ENCODE assay signal across 9 cellular contexts in the genomic region with DNA sequence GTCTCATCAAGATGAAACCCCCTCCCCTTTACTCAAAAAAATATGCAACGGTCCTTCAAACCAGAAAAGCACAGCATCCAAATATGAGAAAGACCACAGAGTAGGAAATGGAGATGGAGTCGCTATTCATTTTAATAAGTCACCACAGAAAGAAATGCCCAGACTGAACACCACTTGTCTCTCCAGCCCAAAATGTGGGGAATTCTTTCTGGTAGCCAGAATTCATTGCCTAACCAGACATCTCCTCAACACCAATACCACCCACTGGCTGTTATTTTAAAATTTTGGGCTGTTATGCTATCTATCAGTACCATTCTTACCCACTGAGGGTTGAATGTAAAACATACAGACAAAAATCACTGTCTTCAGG.
DNase-seq lines count a peak whose midpoint lies in the region; ATAC-seq, FAIRE-seq and TF ChIP-seq lines count a peak whose summit lies in the region.
"Had no signal": no experiment of that assay in that cellular context is flagged by ENCODE, and none has a peak within 500 bp of the region (broad histone marks: within the 10 kb centered on the region; RNA-seq: fewer than 3 reads in every experiment).

No MANE protein-coding gene starts in this region.

- ATAC-seq in heart left ventricle (no peak), Right ventricle myocardium inferior (no peak), GM12878 (no peak)

- RAD21 ChIA-PET in GM12878 (lab: Charles Lee; ENCODE audit: unreplicated experiment) = interaction anchor here (0.7 to 17.7 kb wide), 44 partner anchors 10 to 643 kb away, joined by 3 to 339 read pairs (median 7); partner anchors contain the start of genes HSDL2, INIP and UGCG

- TF ChIP-seq POLR2A in heart left ventricle (IDR thresholded peaks at IDR 0.05) (no peak), GM12878 (IDR thresholded peaks at IDR 0.05; ENCODE audit: low read depth, low read length) (no peak), uterus (IDR thresholded peaks at IDR 0.05) (no peak), H54 (IDR thresholded peaks at IDR 0.05; ENCODE audit: low read depth, low read length) (no peak)

- H3K4me2 ChIP-seq in GM12878 (ENCODE audit: control insufficient read depth, insufficient read depth) = 0 out of 2 replicates have a peak overlapping the region, but pooled peaks have one; percentile 13

- H3K27me3 ChIP-seq in heart left ventricle (no peaks in the 10 kb centered on the region), GM12878 (replicated peaks in 1 of 2; ENCODE audit: control insufficient read depth in 2 of 2, insufficient read depth in 2 of 2, low read length in 1 of 2) (no peaks in the 10 kb centered on the region), muscle layer of duodenum (ENCODE audit: low read depth, low read length) (no peaks in the 10 kb centered on the region), uterus (no peaks in the 10 kb centered on the region)
- H3K27me3 ChIP-seq: BE2C had no signal

- H3K36me3 ChIP-seq in heart left ventricle (peaks cover 0 to 4% (median 0%) of the 10 kb centered on the region in 9 donors), GM12878 (ENCODE audit: control insufficient read depth in 2 of 2, insufficient read depth in 2 of 2, low read length in 1 of 2) (no peaks in the 10 kb centered on the region), muscle layer of duodenum (ENCODE audit: control insufficient read depth in 1 of 2, insufficient read depth in 2 of 2, low read length in 2 of 2) (no peaks in the 10 kb centered on the region), uterus (no peaks in the 10 kb centered on the region)

- H3K4me1 ChIP-seq in heart left ventricle (peaks cover 0 to 80% (median 15%) of the 10 kb centered on the region in 12 donors), GM12878 (ENCODE audit: control insufficient read depth, insufficient read depth, low read length) (peaks cover 62% of the 10 kb centered on the region), muscle layer of duodenum (ENCODE audit: control insufficient read depth in 1 of 2, insufficient read depth in 2 of 2, low read length in 2 of 2) (no peaks in the 10 kb centered on the region), uterus (peaks cover 0 to 3% of the 10 kb centered on the region in 2 donors)
- H3K4me1 ChIP-seq: BE2C had no signal

- H3K9me3 ChIP-seq in heart left ventricle (no peaks in the 10 kb centered on the region), GM12878 (replicated peaks; ENCODE audit: control insufficient read depth, insufficient read depth, low read length) (no peaks in the 10 kb centered on the region), muscle layer of duodenum (ENCODE audit: control insufficient read depth in 1 of 2, low read length in 2 of 2) (no peaks in the 10 kb centered on the region), uterus (no peaks in the 10 kb centered on the region)
- H3K9me3 ChIP-seq: BE2C had no signal

- no peak for DNase-seq in heart left ventricle
- no peak for DNase-seq in Right ventricle myocardium inferior (ENCODE audit: missing footprints)
- DNase-seq in GM12878 (ENCODE audit: low read depth, low spot score) = no peak
- DNase-seq in uterus = no peak
- DNase-seq in H54 (ENCODE audit: insufficient read length, low spot score) = no peak
- DNase-seq in foreskin fibroblast = no peak
- no peak for DNase-seq in G401 (ENCODE audit: low spot score)

- H4K20me1 ChIP-seq in GM12878 (ENCODE audit: control insufficient read depth, insufficient read depth) = no peaks in the 10 kb centered on the region

- intact Hi-C loops in heart left ventricle (cut with DNase I) (loop anchor here in 8 of 10 donors (1.0 to 10.0 kb wide), 9 partner anchors 178 to 480 kb away; partner anchors contain the start of genes UGCG (in 4 of the 8), PTGR1 (in 2 of the 8) and DNAJC25 (in 1 of the 8)), Right ventricle myocardium inferior (cut with DNase I) (loop anchor here (2.0 kb wide), 1 partner anchor 178 kb away; the partner anchor contains the start of gene UGCG), GM12878 (cut with micrococcal nuclease; ENCODE audit: unreplicated experiment) (loop anchor here (2.0 to 10.0 kb wide), 4 partner anchors 90 to 440 kb away; partner anchors contain the start of gene DNAJC25), uterus (cut with DNase I; ENCODE audit: low total_unique reads) (loop anchor here (2.0 to 5.0 kb wide), 2 partner anchors 178 to 314 kb away; partner anchors contain the start of gene UGCG)

- TF ChIP-seq RAD21 in GM12878 (IDR thresholded peaks at IDR 0.05; ENCODE audit: insufficient read depth, low read depth, low read length) = no peak

- peak overlapping the region in 10 of 12 donors; percentile 3 to 96 (median 57) for H3K27ac ChIP-seq in heart left ventricle
- peak overlapping the region; percentile 73 for H3K27ac ChIP-seq in GM12878 (ENCODE audit: control insufficient read depth, insufficient read depth)
- H3K27ac ChIP-seq in muscle layer of duodenum (ENCODE audit: low read length) = peak overlapping the region; percentile 83
- H3K27ac ChIP-seq in uterus = peak overlapping the region; percentile 78 to 96

- peak in 1 of 12 donors; percentile 20 for TF ChIP-seq CTCF in heart left ventricle (IDR thresholded peaks at IDR 0.05)
- TF ChIP-seq CTCF in GM12878 (IDR thresholded peaks at IDR 0.05 in 2 of 3, conservative IDR thresholded peaks at IDR 0.05 in 1 of 3; ENCODE audit: control insufficient read depth in 2 of 3, extremely low read depth in 1 of 3, insufficient read depth in 1 of 3, low read depth in 3 of 3, low read length in 3 of 3) = no peak
- no peak for TF ChIP-seq CTCF in uterus (IDR thresholded peaks at IDR 0.05)
- no peak for TF ChIP-seq CTCF in foreskin fibroblast (IDR thresholded peaks at IDR 0.05; ENCODE audit: low read depth, low read length)

- SMC1A ChIA-PET in GM12878 (lab: Charles Lee; ENCODE audit: uncharacterized antibody, unreplicated experiment) = interaction anchor here (0.6 to 14.1 kb wide), 66 partner anchors 10 to 478 kb away, joined by 3 to 301 read pairs (median 6); partner anchors contain the start of gene UGCG

- POLR2A ChIA-PET in GM12878 (lab: Charles Lee) = interaction anchor here (0.7 to 4.3 kb wide), 17 partner anchors 35 to 305 kb away, joined by 3 to 30 read pairs (median 3); partner anchors contain the start of gene HSDL2

- FAIRE-seq in GM12878 (lab: Jason Lieb, UNC) (no peak), H54 (lab: Jason Lieb, UNC) (no peak)

- H3K4me3 ChIP-seq in heart left ventricle (no peak overlapping the region), GM12878 (no peak overlapping the region), muscle layer of duodenum (ENCODE audit: low read depth in 1 of 2, low read length in 2 of 2) (no peak overlapping the region), uterus (no peak overlapping the region), foreskin fibroblast (ENCODE audit: low read depth in 1 of 2, low read length in 2 of 2) (no peak overlapping the region)

- no peak for TF ChIP-seq EP300 in GM12878 (IDR thresholded peaks at IDR 0.05; ENCODE audit: borderline replicate concordance in 1 of 2, control insufficient read depth in 1 of 2, low read depth in 2 of 2, low read length in 2 of 2)

- 0 out of 2 replicates have a peak overlapping the region, but pooled peaks have one; percentile 16 for H3K9ac ChIP-seq in GM12878 (ENCODE audit: control insufficient read depth, insufficient read depth, low read length)

- CTCF ChIA-PET in GM12878 (lab: Yijun Ruan, JAX) = interaction anchor here (0.5 to 18.1 kb wide), 51 partner anchors 10 to 605 kb away, joined by 3 to 292 read pairs (median 5); partner anchors contain the start of genes HSDL2 and UGCG

- H3K79me2 ChIP-seq in GM12878 (ENCODE audit: control insufficient read depth, insufficient read depth, low read length) = peaks cover 4% of the 10 kb centered on the region

- no TSS peak for BruUV-seq in GM12878 (replicated peaks; lab: Mats Ljungman, UMichigan)

- peak overlapping the region; percentile 35; the same call in 1 of the 2 replicates for H2AFZ ChIP-seq in GM12878 (ENCODE audit: control insufficient read depth, low read depth, low read length)

- WGBS in heart left ventricle, 4 donors = 14 to 35% (median 17%) methylated on average over 2 of the region's 2 CpGs
- WGBS in GM12878 (ENCODE audit: insufficient coverage, insufficient replicate concordance, low lambda C conversion rate, missing lambda C conversion rate) = 0% methylated on average over 2 of the region's 2 CpGs

- in situ Hi-C loops in GM12878 (cut with MboI) = loop anchor here (5.0 kb wide), 1 partner anchor 313 kb away; no protein-coding TSS in a partner anchor
- in situ Hi-C loops in G401 (cut with HindIII; ENCODE audit: low sequenced_read_pairs) = no loop called here

TF ChIP-seq in GM12878, 131 proteins besides CTCF, POLR2A, EP300 and RAD21:
- TF ChIP-seq ZNF687 (IDR thresholded peaks at IDR 0.05) (no peak), NFIC (IDR thresholded peaks at IDR 0.05; ENCODE audit: low read depth, low read length) (peak; percentile 7; the same call in 1 of the 2 replicates), RELA (IDR thresholded peaks at IDR 0.05; ENCODE audit: borderline replicate concordance, partially characterized antibody) (peak; percentile 29)
